Comparison of ENCODE assay signal across 1 cellular context in genomic region chr12:63897931-63898330, GRCh38.
TF ChIP-seq lines count a peak whose summit lies in the region.

No MANE protein-coding gene starts in this region.

TF ChIP-seq in WTC11, 78 proteins besides CTCF, POLR2A, EP300 and RAD21 (continued from another document):
- no peak for TF ChIP-seq ZNF512 (CRISPR knock-in tag; IDR thresholded peaks at IDR 0.05; ENCODE audit: borderline replicate concordance)
- TF ChIP-seq ARID4B (CRISPR knock-in tag; IDR thresholded peaks at IDR 0.05; ENCODE audit: borderline replicate concordance): no peak
- no peak for TF ChIP-seq JAZF1 (CRISPR knock-in tag; IDR thresholded peaks at IDR 0.05)
- no peak for TF ChIP-seq MLX (CRISPR knock-in tag; IDR thresholded peaks at IDR 0.05)
- no peak for TF ChIP-seq ZNF671 (CRISPR knock-in tag; IDR thresholded peaks at IDR 0.05)
- no peak for TF ChIP-seq ZNF423 (CRISPR knock-in tag; IDR thresholded peaks at IDR 0.05)
- TF ChIP-seq KAT7 (CRISPR knock-in tag; IDR thresholded peaks at IDR 0.05; ENCODE audit: borderline replicate concordance): no peak
- no peak for TF ChIP-seq ZMAT4 (CRISPR knock-in tag; IDR thresholded peaks at IDR 0.05)
